ENCODE assay signal across 23 cellular contexts in genomic region chr9:19785230-19785629, GRCh38. TPM values are rescaled to one million over a fixed set of nuclear protein-coding genes. Genes with fewer than 3 reads are reported as not detected.
DNase-seq lines count a peak whose midpoint lies in the region; ATAC-seq lines count a peak whose summit lies in the region.
"Had no signal": no experiment of that assay in that cellular context is flagged by ENCODE, and none has a peak within 500 bp of the region (broad histone marks: within the 10 kb centered on the region; RNA-seq: fewer than 3 reads in every experiment).

No MANE protein-coding gene starts in this region.

- H3K36me3 ChIP-seq in MG63: no peaks in the 10 kb centered on the region
- H3K36me3 ChIP-seq: HAP-1, SJSA1 had no signal

- H3K36me3 Mint-ChIP-seq in activated CD8-positive, alpha-beta memory T cell treated with anti-CD3 and anti-CD28 coated beads, Interleukin-2, amount 10 ng/mL, durations not matched to agents 7 days and 5 days: no peaks in the 10 kb centered on the region
- H3K36me3 Mint-ChIP-seq: CD8-positive, alpha-beta T cell had no signal

- no peaks in the 10 kb centered on the region for H3K9me3 ChIP-seq in MG63
- H3K9me3 ChIP-seq: HAP-1, SJSA1 had no signal

- no peak overlapping the region for H3K27ac Mint-ChIP-seq in activated CD8-positive, alpha-beta memory T cell treated with anti-CD3 and anti-CD28 coated beads, Interleukin-2, amount 10 ng/mL, durations not matched to agents 7 days and 5 days
- H3K27ac Mint-ChIP-seq: CD8-positive, alpha-beta T cell had no signal

- H3K4me3 ChIP-seq in MG63: no peak overlapping the region
- H3K4me3 ChIP-seq: HAP-1, K562, SJSA1 had no signal

- no peak overlapping the region for H3K4me3 Mint-ChIP-seq in activated CD8-positive, alpha-beta memory T cell treated with anti-CD3 and anti-CD28 coated beads, Interleukin-2, amount 10 ng/mL, durations not matched to agents 7 days and 5 days
- H3K4me3 Mint-ChIP-seq: CD8-positive, alpha-beta T cell had no signal

- ATAC-seq in activated CD8-positive, alpha-beta memory T cell treated with anti-CD3 and anti-CD28 coated beads, Interleukin-2, amount 10 ng/mL, durations not matched to agents 7 days and 5 days: no peak
- ATAC-seq: CD8-positive, alpha-beta T cell; HepG2; K562; Right ventricle myocardium inferior had no signal

- H3K27me3 Mint-ChIP-seq in activated CD8-positive, alpha-beta memory T cell treated with anti-CD3 and anti-CD28 coated beads, Interleukin-2, amount 10 ng/mL, durations not matched to agents 7 days and 5 days: peaks cover 51% of the 10 kb centered on the region

- CTCF ChIA-PET in activated CD8-positive, alpha-beta memory T cell treated with anti-CD3 and anti-CD28 coated beads, Interleukin-2, amount 10 ng/mL, durations not matched to agents 7 days and 5 days (lab: Charles Lee): no interaction called here

- DNase-seq in NCI-H748 (lab: John Stamatoyannopoulos, UW; ENCODE audit: unreplicated experiment) (peak; percentile 29), NCI-H748 treated with DMSO at 0.1 percent for 48 hours (lab: John Stamatoyannopoulos, UW) (no peak), head of caudate nucleus (peak in 26 of 42 donors; percentile 21 to 76 (median 46)), pons (ENCODE audit: low spot score) (peak; percentile 87), MG63 (no peak), SK-N-DZ (ENCODE audit: low spot score) (no peak), NCI-H2081 treated with DMSO at 0.1 percent for 48 hours (lab: John Stamatoyannopoulos, UW) (no peak)
- DNase-seq in activated CD8-positive, alpha-beta memory T cell treated with anti-CD3 and anti-CD28 coated beads, Interleukin-2, amount 10 ng/mL, durations not matched to agents 7 days and 5 days: no peak
- DNase-seq: CD8-positive, alpha-beta T cell; DMS153; MV-4-11; NCI-H1105 treated with DMSO at 0.1 percent for 48 hours; NCI-H1694; NCI-H2081; NCI-H2171 treated with DMSO at 0.1 percent for 48 hours; NCI-H524 treated with DMSO at 0.1 percent for 48 hours; OCI-M1 had no signal

- peaks cover 43% of the 10 kb centered on the region for H3K27me3 ChIP-seq in MG63

- H3K9me3 Mint-ChIP-seq in activated CD8-positive, alpha-beta memory T cell treated with anti-CD3 and anti-CD28 coated beads, Interleukin-2, amount 10 ng/mL, durations not matched to agents 7 days and 5 days (ENCODE audit: low read depth): no peaks in the 10 kb centered on the region
- H3K9me3 Mint-ChIP-seq: CD8-positive, alpha-beta T cell had no signal

- intact Hi-C loops in head of caudate nucleus (cut with DNase I): loop anchor here (10.0 kb wide), 1 partner anchor 300 kb away; no protein-coding TSS in a partner anchor

- no peaks in the 10 kb centered on the region for H3K4me1 Mint-ChIP-seq in activated CD8-positive, alpha-beta memory T cell treated with anti-CD3 and anti-CD28 coated beads, Interleukin-2, amount 10 ng/mL, durations not matched to agents 7 days and 5 days

RNA-seq across cellular contexts. Expression of gene SLC24A2, which starts 3.6 kb away (rescaled TPM):
- not detected in 2 replicates for total RNA-seq in MG63 (2014; rRNA removed; shearing (Covaris generic); ENCODE audit: low replicate concordance)
- polyA plus RNA-seq in SK-N-DZ (2014; cell fraction: cytosol; rRNA removed): not detected in 2 replicates
- not detected in 2 replicates for polyA plus RNA-seq in SK-N-DZ (2014; cell fraction: nucleus; rRNA removed)
- total RNA-seq in activated CD8-positive, alpha-beta memory T cell treated with anti-CD3 and anti-CD28 coated beads, Interleukin-2, amount 10 ng/mL, durations not matched to agents 7 days and 5 days: not detected
- total RNA-seq: CD8-positive, alpha-beta T cell; HepG2; HT-29; SJSA1 had no signal

Comparison
In these comparisons a context has a peak if more than half of its experiments do, and no peak if none do; other contexts are left out.
1. DNase-seq: peak in NCI-H748 (single experiment), head of caudate nucleus (26 of 42) and pons (single experiment); none in NCI-H748 treated with DMSO at 0.1 percent for 48 hours (single experiment), MG63 (single experiment), SK-N-DZ (single experiment), activated CD8-positive, alpha-beta memory T cell treated with anti-CD3 and anti-CD28 coated beads, Interleukin-2, amount 10 ng/mL, durations not matched to agents 7 days and 5 days (single experiment) and NCI-H2081 treated with DMSO at 0.1 percent for 48 hours (single experiment).